In the genomic region with DNA sequence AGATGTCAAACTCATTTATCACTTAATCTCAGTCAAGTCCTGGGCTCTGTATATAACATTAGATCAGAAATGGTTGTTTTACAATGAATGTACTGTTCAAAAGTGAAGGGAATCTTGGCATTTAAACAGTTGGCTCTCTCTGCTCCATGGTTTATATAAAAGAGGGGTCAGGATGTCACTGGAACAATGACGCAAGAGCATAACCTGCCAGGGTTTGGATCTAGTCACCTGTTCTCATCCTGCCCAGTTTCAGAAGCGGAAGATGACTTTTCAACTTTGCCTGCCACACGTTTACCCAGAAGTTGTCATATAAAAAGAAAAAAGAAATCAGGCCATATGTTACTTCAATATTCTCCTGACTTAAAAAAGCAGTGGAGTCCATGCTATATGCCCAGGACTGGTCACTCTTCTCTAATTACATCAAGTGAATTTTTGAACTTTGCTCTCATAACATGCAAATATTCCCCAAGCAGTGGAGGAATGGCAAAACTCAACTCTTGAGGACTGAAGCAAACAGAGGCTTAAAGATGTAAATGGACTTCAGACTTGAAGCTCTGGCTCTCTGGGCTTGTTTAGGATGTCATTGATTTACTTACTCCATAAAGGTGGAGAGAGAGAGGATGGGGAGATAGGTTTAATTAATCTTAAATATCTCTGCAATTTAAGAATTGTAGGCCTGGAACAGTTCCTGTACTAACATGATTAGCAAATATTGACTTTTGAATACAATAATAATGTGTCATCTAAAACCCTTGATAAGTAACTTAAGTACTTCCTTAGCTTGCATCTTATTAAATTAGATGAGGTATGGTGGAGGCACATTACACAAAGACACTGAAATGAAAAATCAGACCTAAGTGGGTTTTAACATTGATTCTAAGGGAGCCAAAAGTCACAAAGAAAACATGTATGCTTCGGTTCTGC, we compare ENCODE assay signal across 1 cellular context.
TF ChIP-seq lines count a peak whose summit lies in the region.

No MANE protein-coding gene starts in this region.

TF ChIP-seq in SK-N-SH, 30 proteins besides CTCF, POLR2A, EP300 and RAD21 (continued from another document):
- no peak for TF ChIP-seq RXRA (IDR thresholded peaks at IDR 0.05; ENCODE audit: borderline replicate concordance, low read depth)
